ENCODE assay signal across 8 cellular contexts in genomic region chr21:14215971-14216621, GRCh38. TPM values are rescaled to one million over a fixed set of nuclear protein-coding genes. Genes with fewer than 3 reads are reported as not detected.
DNase-seq lines count a peak whose midpoint lies in the region; ATAC-seq, FAIRE-seq and TF ChIP-seq lines count a peak whose summit lies in the region.

Gene RBM11, plus strand, starts transcription at chr21:14216157. Its CDS starts 30 bp downstream, at chr21:14216187.

- WGBS in A549 (ENCODE audit: missing lambda C conversion rate), result 3% methylated on average over 28 of the region's 54 CpGs

- no peak for TF ChIP-seq CTCF in A549 (IDR thresholded peaks at IDR 0.05)
- TF ChIP-seq CTCF in mucosa of descending colon (IDR thresholded peaks at IDR 0.05), result no peak

- no peak for FAIRE-seq in A549 (lab: Jason Lieb, UNC)

- TF ChIP-seq EP300 in A549 (IDR thresholded peaks at IDR 0.05), result no peak

- H3K4me1 ChIP-seq in A549 (no peaks in the 10 kb centered on the region), mucosa of descending colon (ENCODE audit: low read depth) (no peaks in the 10 kb centered on the region)

- peak within 1 kb of the TSS; percentile 76 for H3K4me2 ChIP-seq in A549

- peak within 1 kb of the TSS; percentile 55 for H3K4me3 ChIP-seq in A549
- H3K4me3 ChIP-seq in mucosa of descending colon, result peak within 1 kb of the TSS; percentile 23

- H3K9me3 ChIP-seq in A549 (no peaks in the 10 kb centered on the region), mucosa of descending colon (no peaks in the 10 kb centered on the region)

- intact Hi-C loops in mucosa of descending colon (cut with DNase I, micrococcal nuclease), result no loop called here

- TF ChIP-seq RAD21 in A549 (conservative IDR thresholded peaks at IDR 0.05 in 1 of 2, IDR thresholded peaks at IDR 0.05 in 1 of 2), result no peak

- CTCF ChIA-PET in A549 (lab: Yijun Ruan, JAX), result no interaction called here

- H3K27ac ChIP-seq in A549 (no peak within 1 kb of the TSS), epithelial cell of prostate (no peak within 1 kb of the TSS)

- POLR2A ChIA-PET in A549 (lab: Yijun Ruan, JAX), result no interaction called here

- H3K36me3 ChIP-seq in mucosa of descending colon (ENCODE audit: low read depth), result no peaks in the 10 kb centered on the region

- DNase-seq in A549 (ENCODE audit: low read depth in 1 of 2, low spot score in 1 of 2) (peak; percentile 2 to 55), NCI-H748 (lab: John Stamatoyannopoulos, UW; ENCODE audit: unreplicated experiment) (peak; percentile 75), epithelial cell of prostate (ENCODE audit: low read depth, low spot score) (peak; percentile 10), mucosa of descending colon (peak; percentile 77 to 89 (median 84))
- DNase-seq in activated CD8-positive, alpha-beta memory T cell treated with anti-CD3 and anti-CD28 coated beads, Interleukin-2, amount 50 U/mL, for 24 hours (ENCODE audit: extremely low read depth), result peak; percentile 29
- peak; percentile 48 to 63 for DNase-seq in stimulated activated CD8-positive, alpha-beta memory T cell treated with anti-CD3 and anti-CD28 coated beads, Interleukin-2, amount 100 ng/mL, for 1 hour (ENCODE audit: low read depth in 2 of 2)

- ATAC-seq in A549 (peak; percentile 87 to 99), GM18858 (IDR thresholded peaks at IDR 0.05; ENCODE audit: unreplicated experiment) (peak; percentile 93), HG03135 (IDR thresholded peaks at IDR 0.05; ENCODE audit: unreplicated experiment) (peak; percentile 96), mucosa of descending colon (peak; percentile 100)

- TF ChIP-seq POLR2A in A549 (IDR thresholded peaks at IDR 0.05; ENCODE audit: low read length), result no peak

TF ChIP-seq in A549, 52 proteins besides CTCF, POLR2A, EP300 and RAD21:
- peak; percentile 92; the same call in 1 of the 2 replicates for TF ChIP-seq RNF2 (IDR thresholded peaks at IDR 0.05; ENCODE audit: borderline replicate concordance, low read depth)
- TF ChIP-seq, protein P1, sequence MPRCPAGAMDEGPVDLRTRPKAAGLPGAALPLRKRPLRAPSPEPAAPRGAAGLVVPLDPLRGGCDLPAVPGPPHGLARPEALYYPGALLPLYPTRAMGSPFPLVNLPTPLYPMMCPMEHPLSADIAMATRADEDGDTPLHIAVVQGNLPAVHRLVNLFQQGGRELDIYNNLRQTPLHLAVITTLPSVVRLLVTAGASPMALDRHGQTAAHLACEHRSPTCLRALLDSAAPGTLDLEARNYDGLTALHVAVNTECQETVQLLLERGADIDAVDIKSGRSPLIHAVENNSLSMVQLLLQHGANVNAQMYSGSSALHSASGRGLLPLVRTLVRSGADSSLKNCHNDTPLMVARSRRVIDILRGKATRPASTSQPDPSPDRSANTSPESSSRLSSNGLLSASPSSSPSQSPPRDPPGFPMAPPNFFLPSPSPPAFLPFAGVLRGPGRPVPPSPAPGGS (IDR thresholded peaks at IDR 0.05), result no peak

RNA-seq across cellular contexts. Expression of gene RBM11, which starts in this region (rescaled TPM):
- polyA plus RNA-seq in A549 (2011; rRNA removed) (0.16 and 0.19 TPM in 2 replicates), A549 (2017; fragmentation: RNase III; extraction: RNeasy Plus Mini Kit Qiagen cat#74134 plus additional on column Dnase treatment) (not detected in 3 replicates)
- 0.04 and 0.09 TPM in 2 replicates for polyA plus RNA-seq in A549 (2012; cell fraction: cytosol; rRNA removed)
- polyA plus RNA-seq in A549 (2012; cell fraction: nucleus; rRNA removed), result 0.04 TPM in 1 of 2 replicates, not detected in the other
- polyA minus RNA-seq in A549 (2011; rRNA and poly(A)+ RNA removed), result 0.58 TPM in 1 of 2 replicates, not detected in the other
- 1 to 10 TPM in 2 of 3 donors, under 1 TPM in 1; 0.65 to 1.9 (median 1.6) TPM for total RNA-seq in mucosa of descending colon

Comparison
In these comparisons a context has a peak if more than half of its experiments do, and no peak if none do; other contexts are left out.
1. Peak in DNase-seq, ATAC-seq, H3K4me3 ChIP-seq and H3K4me2 ChIP-seq in A549; RNA of the gene not detected or under 1 TPM.
2. DNase-seq: peak in every context shown above with its lines; median percentile 84 in mucosa of descending colon; 75 in NCI-H748; 56 in stimulated activated CD8-positive, alpha-beta memory T cell treated with anti-CD3 and anti-CD28 coated beads, Interleukin-2, amount 100 ng/mL, for 1 hour; 29 in activated CD8-positive, alpha-beta memory T cell treated with anti-CD3 and anti-CD28 coated beads, Interleukin-2, amount 50 U/mL, for 24 hours; 28 in A549; 10 in epithelial cell of prostate.